Comparison of ENCODE assay signal across 34 cellular contexts in the genomic region with DNA sequence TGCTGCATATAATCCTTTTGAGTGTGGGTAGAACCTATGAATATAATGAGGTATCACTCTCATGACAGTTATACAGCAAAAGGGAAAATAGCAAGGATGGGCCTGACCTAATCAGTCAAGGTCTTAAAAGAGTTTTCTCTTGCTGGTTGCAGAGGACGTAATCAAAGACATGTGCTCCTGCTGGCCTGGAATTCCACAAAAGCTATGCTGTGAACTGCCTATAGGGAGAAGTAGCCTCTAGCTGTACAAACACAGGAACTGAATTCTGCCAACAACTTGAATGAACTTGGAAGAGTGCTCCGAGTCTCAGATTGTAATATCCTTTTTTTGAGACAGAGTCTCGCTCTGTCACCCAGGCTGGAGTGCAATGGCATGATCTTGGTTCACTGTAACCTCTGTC.
"Had no signal": no experiment of that assay in that cellular context is flagged by ENCODE, and none has a peak within 500 bp of the region (broad histone marks: within the 10 kb centered on the region; RNA-seq: fewer than 3 reads in every experiment).

No MANE protein-coding gene starts in this region.

- H3K27ac ChIP-seq: esophagus squamous epithelium, neutrophil, pancreas, stomach, testis, tibial artery had no signal

- H3K27me3 Mint-ChIP-seq: dendritic cell treated with granulocyte-macrophage colony-stimulating factor and Interleukin-4, amounts not matched to agents 40 ng/mL and 50 ng/mL, for 4 days; naive B cell; progenitor cell of endocrine pancreas; type B pancreatic cell had no signal

- H3K27ac Mint-ChIP-seq: dendritic cell treated with granulocyte-macrophage colony-stimulating factor and Interleukin-4, amounts not matched to agents 40 ng/mL and 50 ng/mL, for 4 days; immature natural killer cell; naive B cell; natural killer cell treated with Interleukin-12 subunit alpha and Interleukin-12 subunit beta and Interleukin-15 and Interleukin-18, amount 100 ng/mL, for 72 hours; progenitor cell of endocrine pancreas; stimulated activated effector memory CD8-positive, alpha-beta T cell treated with anti-CD3 and anti-CD28 coated beads, Interleukin-12 subunit alpha, Interleukin-12 subunit beta, amount 100 ng/mL, for 72 hours; type B pancreatic cell had no signal

- H3K4me1 Mint-ChIP-seq: immature natural killer cell; naive B cell; neural crest cell; stimulated activated effector memory CD8-positive, alpha-beta T cell treated with anti-CD3 and anti-CD28 coated beads, Interleukin-12 subunit alpha, Interleukin-12 subunit beta, amount 100 ng/mL, for 72 hours had no signal

- H3K9me3 ChIP-seq: esophagus squamous epithelium, mucosa of descending colon, neutrophil, pancreas, stomach, testis, tibial artery had no signal

- H3K36me3 Mint-ChIP-seq: immature natural killer cell; mesothelial cell of epicardium; naive B cell; natural killer cell treated with Interleukin-12 subunit alpha and Interleukin-12 subunit beta and Interleukin-15 and Interleukin-18, amount 100 ng/mL, for 72 hours; stimulated activated effector memory CD8-positive, alpha-beta T cell treated with anti-CD3 and anti-CD28 coated beads, Interleukin-12 subunit alpha, Interleukin-12 subunit beta, amount 100 ng/mL, for 72 hours; type B pancreatic cell had no signal

- H3K4me3 Mint-ChIP-seq: dendritic cell treated with granulocyte-macrophage colony-stimulating factor and Interleukin-4, amounts not matched to agents 40 ng/mL and 50 ng/mL, for 4 days; immature natural killer cell; mesothelial cell of epicardium; naive B cell; natural killer cell treated with Interleukin-12 subunit alpha and Interleukin-12 subunit beta and Interleukin-15 and Interleukin-18, amount 100 ng/mL, for 72 hours; neural crest cell; stimulated activated effector memory CD8-positive, alpha-beta T cell treated with anti-CD3 and anti-CD28 coated beads, Interleukin-12 subunit alpha, Interleukin-12 subunit beta, amount 100 ng/mL, for 72 hours; type B pancreatic cell had no signal

- H3K9me3 Mint-ChIP-seq: neural crest cell had no signal

- ATAC-seq: left colon; mucosa of descending colon; natural killer cell treated with Interleukin-12 subunit alpha and Interleukin-12 subunit beta and Interleukin-15 and Interleukin-18, amount 100 ng/mL, for 72 hours; pancreas; sciatic nerve; stimulated activated effector memory CD8-positive, alpha-beta T cell treated with anti-CD3 and anti-CD28 coated beads, Interleukin-12 subunit alpha, Interleukin-12 subunit beta, amount 100 ng/mL, for 72 hours had no signal

- H3K4me3 ChIP-seq: esophagus squamous epithelium, mucosa of descending colon, pancreas, smooth muscle cell, stomach, testis, tibial artery had no signal

- DNase-seq: caudate nucleus; cerebellar nuclear complex; effector memory CD4-positive, alpha-beta T cell; erythroblast; esophagus squamous epithelium; hypothalamus; immature natural killer cell; islet precursor cell; kidney glomerular epithelial cell; left colon; mesenchymal stem cell; mucosa of descending colon; naive B cell; pancreas; stimulated activated CD4-positive, alpha-beta T cell treated with anti-CD3 and anti-CD28 coated beads, Interleukin-12 subunit alpha, Interleukin-12 subunit beta, amount 100 ng/mL, for 4 hours; stimulated activated CD4-positive, alpha-beta T cell treated with anti-CD3 and anti-CD28 coated beads, Interleukin-1b, Interleukin-23, amount 100 ng/mL, for 48 hours; stimulated activated CD4-positive, alpha-beta T cell treated with anti-CD3 and anti-CD28 coated beads, Interleukin-4, amount 100 ng/mL, for 24 hours; stimulated activated naive CD4-positive, alpha-beta T cell treated with Interleukin-2 at 50 U/mL for 16 hours; stomach; testis; tibial artery had no signal

- H3K4me2 ChIP-seq: smooth muscle cell had no signal

- FAIRE-seq: colon, frontal cortex, pancreas, urothelium cell line had no signal

- H3K27me3 ChIP-seq: esophagus squamous epithelium, neutrophil, pancreas, stomach, testis, tibial artery had no signal

- H3K36me3 ChIP-seq: esophagus squamous epithelium, neutrophil, pancreas, stomach, tibial artery had no signal

- H3K4me1 ChIP-seq: pancreas, testis had no signal
